ENCODE assay signal across 1 cellular context in genomic region chr2:112795720-112796119, GRCh38.
TF ChIP-seq lines count a peak whose summit lies in the region.

No MANE protein-coding gene starts in this region.

TF ChIP-seq in GM12878, 131 proteins besides CTCF, POLR2A, EP300 and RAD21:
- TF ChIP-seq MTA3 (IDR thresholded peaks at IDR 0.05; ENCODE audit: borderline replicate concordance, low read length) (no peak), TAF1 (IDR thresholded peaks at IDR 0.05; ENCODE audit: borderline replicate concordance, low read depth, low read length) (no peak), SP1 (IDR thresholded peaks at IDR 0.05; ENCODE audit: low read depth, low read length) (no peak), PAX8 (IDR thresholded peaks at IDR 0.05) (no peak), SMC3 (IDR thresholded peaks at IDR 0.05; ENCODE audit: borderline replicate concordance, low read length) (no peak)
TF ChIP-seq in GM12878: peak in this region for 0.
